In genomic region chr7:85554294-85554877, GRCh38 we compare ENCODE assay signal across 8 cellular contexts.
A peak's percentile ranks its signal among the peaks of the same experiment; 100 is the strongest.
DNase-seq lines count a peak whose midpoint lies in the region; ATAC-seq, FAIRE-seq and TF ChIP-seq lines count a peak whose summit lies in the region.

No MANE protein-coding gene starts in this region.

- no peaks in the 10 kb centered on the region for H3K27me3 Mint-ChIP-seq in activated naive CD8-positive, alpha-beta T cell treated with anti-CD3 and anti-CD28 coated beads, Interleukin-2, amount 50 U/mL, for 24 hours

- no peaks in the 10 kb centered on the region for H3K36me3 ChIP-seq in DND-41 (ENCODE audit: insufficient read depth, low read length)
- H3K36me3 ChIP-seq in bronchial epithelial cell (ENCODE audit: control insufficient read depth, insufficient read depth, low read length), result no peaks in the 10 kb centered on the region
- no peaks in the 10 kb centered on the region for H3K36me3 ChIP-seq in lower lobe of right lung

- no peaks in the 10 kb centered on the region for H3K36me3 Mint-ChIP-seq in activated naive CD8-positive, alpha-beta T cell treated with anti-CD3 and anti-CD28 coated beads, Interleukin-2, amount 50 U/mL, for 24 hours (ENCODE audit: low read depth)

- no peaks in the 10 kb centered on the region for H3K9me3 Mint-ChIP-seq in activated naive CD8-positive, alpha-beta T cell treated with anti-CD3 and anti-CD28 coated beads, Interleukin-2, amount 50 U/mL, for 24 hours

- H3K4me3 Mint-ChIP-seq in activated naive CD8-positive, alpha-beta T cell treated with anti-CD3 and anti-CD28 coated beads, Interleukin-2, amount 50 U/mL, for 24 hours, result no peak overlapping the region

- H3K9ac ChIP-seq in DND-41 (ENCODE audit: low read depth, low read length), result no peak overlapping the region

- no peak for FAIRE-seq in bronchial epithelial cell (lab: Jason Lieb, UNC)

- H3K4me1 ChIP-seq in DND-41 (ENCODE audit: insufficient read depth, low read length), result no peaks in the 10 kb centered on the region
- H3K4me1 ChIP-seq in lower lobe of right lung, result no peaks in the 10 kb centered on the region

- H3K27ac ChIP-seq in DND-41 (ENCODE audit: low read length) (no peak overlapping the region), lower lobe of right lung (no peak overlapping the region)

- peak; percentile 53; the same call in 1 of the 3 replicates for ATAC-seq in DND-41 (ENCODE audit: insufficient read depth, low read depth)
- peak; percentile 83 for ATAC-seq in GM19455 (IDR thresholded peaks at IDR 0.05; ENCODE audit: unreplicated experiment)
- ATAC-seq in HG03521 (IDR thresholded peaks at IDR 0.05; ENCODE audit: unreplicated experiment), result peak; percentile 60
- peak; percentile 72 to 73 for ATAC-seq in lower lobe of right lung
- no peak for ATAC-seq in activated naive CD8-positive, alpha-beta T cell treated with anti-CD3 and anti-CD28 coated beads, Interleukin-2, amount 50 U/mL, for 24 hours

- H3K79me2 ChIP-seq in DND-41 (ENCODE audit: insufficient read depth, low read length), result no peaks in the 10 kb centered on the region

- H3K27me3 ChIP-seq in DND-41 (ENCODE audit: insufficient read depth, low read length, poor library complexity), result no peaks in the 10 kb centered on the region
- H3K27me3 ChIP-seq in bronchial epithelial cell (ENCODE audit: control insufficient read depth, insufficient read depth, low read length), result peaks cover 2% of the 10 kb centered on the region
- H3K27me3 ChIP-seq in lower lobe of right lung (ENCODE audit: low read depth), result no peaks in the 10 kb centered on the region

- DNase-seq in DND-41 (peak; percentile 15), NCI-H774 (lab: John Stamatoyannopoulos, UW) (peak; percentile 72), bronchial epithelial cell (ENCODE audit: low read depth) (peak; percentile 71), lower lobe of right lung (no peak), C1 segment of cervical spinal cord (lab: John Stamatoyannopoulos, UW) (no peak)
- no peak for DNase-seq in activated naive CD8-positive, alpha-beta T cell treated with anti-CD3 and anti-CD28 coated beads, Interleukin-2, amount 50 U/mL, for 24 hours

- intact Hi-C loops in lower lobe of right lung (cut with DNase I), result loop anchor here (10.0 kb wide), 1 partner anchor 520 kb away; no protein-coding TSS in a partner anchor

- H3K27ac Mint-ChIP-seq in activated naive CD8-positive, alpha-beta T cell treated with anti-CD3 and anti-CD28 coated beads, Interleukin-2, amount 50 U/mL, for 24 hours, result no peak overlapping the region

- no peak overlapping the region for H2AFZ ChIP-seq in DND-41 (ENCODE audit: low read depth, low read length)

- H3K4me2 ChIP-seq in DND-41 (ENCODE audit: insufficient read depth, low read length), result no peak overlapping the region

- H3K9me3 ChIP-seq in DND-41 (ENCODE audit: insufficient read depth, low read length, severe bottlenecking) (no peaks in the 10 kb centered on the region), lower lobe of right lung (no peaks in the 10 kb centered on the region)

- no peaks in the 10 kb centered on the region for H3K4me1 Mint-ChIP-seq in activated naive CD8-positive, alpha-beta T cell treated with anti-CD3 and anti-CD28 coated beads, Interleukin-2, amount 50 U/mL, for 24 hours

- H3K4me3 ChIP-seq in DND-41 (ENCODE audit: low read depth in 1 of 2, low read length in 2 of 2), result no peak overlapping the region
- no peak overlapping the region for H3K4me3 ChIP-seq in bronchial epithelial cell (ENCODE audit: low read depth, low read length)
- no peak overlapping the region for H3K4me3 ChIP-seq in lower lobe of right lung

- TF ChIP-seq CTCF in DND-41 (IDR thresholded peaks at IDR 0.05; ENCODE audit: borderline replicate concordance, extremely low read depth, low read length, poor library complexity, severe bottlenecking) (peak; percentile 80), bronchial epithelial cell (IDR thresholded peaks at IDR 0.05; ENCODE audit: insufficient read depth, low read length, severe bottlenecking) (peak; percentile 56), lower lobe of right lung (IDR thresholded peaks at IDR 0.05) (peak; percentile 68)

- H4K20me1 ChIP-seq in DND-41 (ENCODE audit: insufficient read depth, low read length), result no peaks in the 10 kb centered on the region

Comparison
In these comparisons a context has a peak if more than half of its experiments do, and no peak if none do; other contexts are left out.
1. DNase-seq: peak in DND-41 (single experiment), NCI-H774 (single experiment) and bronchial epithelial cell (single experiment); none in lower lobe of right lung (single experiment), activated naive CD8-positive, alpha-beta T cell treated with anti-CD3 and anti-CD28 coated beads, Interleukin-2, amount 50 U/mL, for 24 hours (single experiment) and C1 segment of cervical spinal cord (0 of 14).
2. Peak in every context shown above with its lines, with median percentiles within 50 percentile points of each other: CTCF ChIP-seq.